In the genomic region with DNA sequence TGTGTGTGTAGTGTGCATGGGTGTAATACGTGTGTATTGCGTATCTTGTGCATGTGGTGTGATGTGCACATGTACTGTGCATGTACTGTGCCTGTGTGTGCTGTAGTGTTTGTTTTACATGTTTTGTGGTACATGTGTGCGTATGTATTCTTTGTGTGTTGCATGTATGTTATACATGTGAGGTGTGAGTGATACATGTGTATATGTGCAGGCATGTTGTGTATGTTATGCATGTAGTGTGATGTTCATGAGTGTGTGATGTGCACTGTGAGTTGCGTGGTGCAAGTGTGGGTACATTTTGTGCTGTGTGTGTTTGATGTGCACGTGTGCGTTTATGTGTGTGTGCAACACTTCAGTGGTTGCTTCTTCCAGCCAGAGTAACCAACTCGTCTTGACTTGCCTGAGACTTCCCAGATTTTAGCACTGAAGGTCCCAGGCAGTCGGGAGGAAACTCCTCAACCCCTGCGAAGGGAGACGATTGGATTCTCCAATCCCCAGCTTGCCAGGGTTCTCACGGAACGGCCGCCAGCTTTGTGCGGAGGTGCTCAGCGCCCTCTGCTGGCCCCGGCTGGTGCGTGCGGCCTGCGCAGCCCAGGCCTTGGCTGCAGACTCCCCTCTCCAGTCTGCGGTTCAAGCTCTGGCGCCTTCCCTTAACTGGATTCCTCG, we compare ENCODE assay signal across 1 cellular context.
TF ChIP-seq lines count a peak whose summit lies in the region.

No MANE protein-coding gene starts in this region.

TF ChIP-seq in GM23338, 12 proteins besides CTCF, POLR2A, EP300 and RAD21 (continued from another document):
- TF ChIP-seq, protein P1, sequence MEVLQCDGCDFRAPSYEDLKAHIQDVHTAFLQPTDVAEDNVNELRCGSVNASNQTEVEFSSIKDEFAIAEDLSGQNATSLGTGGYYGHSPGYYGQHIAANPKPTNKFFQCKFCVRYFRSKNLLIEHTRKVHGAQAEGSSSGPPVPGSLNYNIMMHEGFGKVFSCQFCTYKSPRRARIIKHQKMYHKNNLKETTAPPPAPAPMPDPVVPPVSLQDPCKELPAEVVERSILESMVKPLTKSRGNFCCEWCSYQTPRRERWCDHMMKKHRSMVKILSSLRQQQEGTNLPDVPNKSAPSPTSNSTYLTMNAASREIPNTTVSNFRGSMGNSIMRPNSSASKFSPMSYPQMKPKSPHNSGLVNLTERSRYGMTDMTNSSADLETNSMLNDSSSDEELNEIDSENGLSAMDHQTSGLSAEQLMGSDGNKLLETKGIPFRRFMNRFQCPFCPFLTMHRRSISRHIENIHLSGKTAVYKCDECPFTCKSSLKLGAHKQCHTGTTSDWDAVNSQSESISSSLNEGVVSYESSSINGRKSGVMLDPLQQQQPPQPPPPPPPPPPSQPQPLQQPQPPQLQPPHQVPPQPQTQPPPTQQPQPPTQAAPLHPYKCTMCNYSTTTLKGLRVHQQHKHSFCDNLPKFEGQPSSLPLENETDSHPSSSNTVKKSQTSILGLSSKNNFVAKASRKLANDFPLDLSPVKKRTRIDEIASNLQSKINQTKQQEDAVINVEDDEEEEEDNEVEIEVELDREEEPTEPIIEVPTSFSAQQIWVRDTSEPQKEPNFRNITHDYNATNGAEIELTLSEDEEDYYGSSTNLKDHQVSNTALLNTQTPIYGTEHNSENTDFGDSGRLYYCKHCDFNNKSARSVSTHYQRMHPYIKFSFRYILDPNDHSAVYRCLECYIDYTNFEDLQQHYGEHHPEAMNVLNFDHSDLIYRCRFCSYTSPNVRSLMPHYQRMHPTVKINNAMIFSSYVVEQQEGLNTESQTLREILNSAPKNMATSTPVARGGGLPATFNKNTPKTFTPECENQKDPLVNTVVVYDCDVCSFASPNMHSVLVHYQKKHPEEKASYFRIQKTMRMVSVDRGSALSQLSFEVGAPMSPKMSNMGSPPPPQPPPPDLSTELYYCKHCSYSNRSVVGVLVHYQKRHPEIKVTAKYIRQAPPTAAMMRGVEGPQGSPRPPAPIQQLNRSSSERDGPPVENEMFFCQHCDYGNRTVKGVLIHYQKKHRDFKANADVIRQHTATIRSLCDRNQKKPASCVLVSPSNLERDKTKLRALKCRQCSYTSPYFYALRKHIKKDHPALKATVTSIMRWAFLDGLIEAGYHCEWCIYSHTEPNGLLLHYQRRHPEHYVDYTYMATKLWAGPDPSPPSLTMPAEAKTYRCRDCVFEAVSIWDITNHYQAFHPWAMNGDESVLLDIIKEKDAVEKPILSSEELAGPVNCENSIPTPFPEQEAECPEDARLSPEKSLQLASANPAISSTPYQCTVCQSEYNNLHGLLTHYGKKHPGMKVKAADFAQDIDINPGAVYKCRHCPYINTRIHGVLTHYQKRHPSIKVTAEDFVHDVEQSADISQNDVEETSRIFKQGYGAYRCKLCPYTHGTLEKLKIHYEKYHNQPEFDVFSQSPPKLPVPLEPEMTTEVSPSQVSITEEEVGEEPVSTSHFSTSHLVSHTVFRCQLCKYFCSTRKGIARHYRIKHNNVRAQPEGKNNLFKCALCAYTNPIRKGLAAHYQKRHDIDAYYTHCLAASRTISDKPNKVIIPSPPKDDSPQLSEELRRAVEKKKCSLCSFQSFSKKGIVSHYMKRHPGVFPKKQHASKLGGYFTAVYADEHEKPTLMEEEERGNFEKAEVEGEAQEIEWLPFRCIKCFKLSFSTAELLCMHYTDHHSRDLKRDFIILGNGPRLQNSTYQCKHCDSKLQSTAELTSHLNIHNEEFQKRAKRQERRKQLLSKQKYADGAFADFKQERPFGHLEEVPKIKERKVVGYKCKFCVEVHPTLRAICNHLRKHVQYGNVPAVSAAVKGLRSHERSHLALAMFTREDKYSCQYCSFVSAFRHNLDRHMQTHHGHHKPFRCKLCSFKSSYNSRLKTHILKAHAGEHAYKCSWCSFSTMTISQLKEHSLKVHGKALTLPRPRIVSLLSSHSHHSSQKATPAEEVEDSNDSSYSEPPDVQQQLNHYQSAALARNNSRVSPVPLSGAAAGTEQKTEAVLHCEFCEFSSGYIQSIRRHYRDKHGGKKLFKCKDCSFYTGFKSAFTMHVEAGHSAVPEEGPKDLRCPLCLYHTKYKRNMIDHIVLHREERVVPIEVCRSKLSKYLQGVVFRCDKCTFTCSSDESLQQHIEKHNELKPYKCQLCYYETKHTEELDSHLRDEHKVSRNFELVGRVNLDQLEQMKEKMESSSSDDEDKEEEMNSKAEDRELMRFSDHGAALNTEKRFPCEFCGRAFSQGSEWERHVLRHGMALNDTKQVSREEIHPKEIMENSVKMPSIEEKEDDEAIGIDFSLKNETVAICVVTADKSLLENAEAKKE (CRISPR knock-in tag; IDR thresholded peaks at IDR 0.05), result no peak
- TF ChIP-seq ZNF114 (CRISPR knock-in tag; IDR thresholded peaks at IDR 0.05) (no peak), POLR2AphosphoS5 (IDR thresholded peaks at IDR 0.05; ENCODE audit: low read depth) (no peak), EZH2phosphoT487 (IDR thresholded peaks at IDR 0.05; ENCODE audit: unreplicated experiment) (no peak), EZH2 (IDR thresholded peaks at IDR 0.05; ENCODE audit: low read depth, unreplicated experiment) (no peak), NANOG (IDR thresholded peaks at IDR 0.05; ENCODE audit: borderline replicate concordance) (no peak), REST (IDR thresholded peaks at IDR 0.05; ENCODE audit: unreplicated experiment) (no peak), STAT1 (IDR thresholded peaks at IDR 0.05; ENCODE audit: unreplicated experiment) (no peak), JUNB (IDR thresholded peaks at IDR 0.05; ENCODE audit: unreplicated experiment) (no peak)
